Comparison of ENCODE assay signal across 27 cellular contexts in genomic region chr4:30959781-30960485, GRCh38.
"Had no signal": no experiment of that assay in that cellular context is flagged by ENCODE, and none has a peak within 500 bp of the region (broad histone marks: within the 10 kb centered on the region; RNA-seq: fewer than 3 reads in every experiment).

No MANE protein-coding gene starts in this region.

- H3K36me3 ChIP-seq: neural progenitor cell, ovary, stomach, thoracic aorta, thyroid gland, tibial nerve, upper lobe of left lung, vagina had no signal

- ATAC-seq: naive thymus-derived CD4-positive, alpha-beta T cell; natural killer cell; psoas muscle; right cardiac atrium; sciatic nerve; stimulated activated effector memory CD8-positive, alpha-beta T cell treated with anti-CD3 and anti-CD28 coated beads, Interleukin-12 subunit alpha, Interleukin-12 subunit beta, amount 100 ng/mL, for 72 hours; stimulated activated naive B cell treated with anti-CD40 and anti-IgM and Interleukin-4, amounts not matched to agents 10 μg/mL and 1 μg/mL and 100 μg/mL, for 72 hours had no signal

- H3K9ac ChIP-seq: neural progenitor cell, parathyroid adenoma had no signal

- H3K4me2 ChIP-seq: neural progenitor cell, smooth muscle cell had no signal

- FAIRE-seq: urothelium cell line had no signal

- H2AFZ ChIP-seq: neural progenitor cell, parathyroid adenoma had no signal

- H3K27me3 ChIP-seq: neural progenitor cell, ovary, stomach, thyroid gland, tibial nerve, upper lobe of left lung, vagina had no signal

- H3K27ac ChIP-seq: neural progenitor cell, ovary, parathyroid adenoma, psoas muscle, skin epidermis, stomach, thoracic aorta, thyroid gland, tibial nerve, upper lobe of left lung, vagina had no signal

- H3K4me3 ChIP-seq: neural progenitor cell, ovary, psoas muscle, skin epidermis, smooth muscle cell, stomach, thoracic aorta, thyroid gland, tibial nerve, upper lobe of left lung, vagina had no signal

- H3K79me2 ChIP-seq: parathyroid adenoma had no signal

- H3K9me3 ChIP-seq: ovary, psoas muscle, stomach, thoracic aorta, thyroid gland, tibial nerve, upper lobe of left lung, vagina had no signal

- H3K4me1 ChIP-seq: neural progenitor cell, parathyroid adenoma, psoas muscle, thyroid gland, tibial nerve, upper lobe of left lung, vagina had no signal

- DNase-seq: naive thymus-derived CD4-positive, alpha-beta T cell; natural killer cell; occipital lobe; ovary; posterior cingulate gyrus; psoas muscle; right cardiac atrium; stimulated activated CD4-positive, alpha-beta T cell treated with anti-CD3 and anti-CD28 coated beads, Interleukin-15, amount 100 ng/mL, for 24 hours; stimulated activated CD4-positive, alpha-beta T cell treated with anti-CD3 and anti-CD28 coated beads, Interleukin-2, amount 100 ng/mL, for 24 hours; stimulated activated CD4-positive, alpha-beta T cell treated with anti-CD3 and anti-CD28 coated beads, Interleukin-2, amount 100 ng/mL, for 48 hours; stimulated activated CD4-positive, alpha-beta T cell treated with anti-CD3 and anti-CD28 coated beads, Interleukin-4, amount 100 ng/mL, for 24 hours; stimulated activated naive B cell treated with anti-CD40 and anti-IgM and Interleukin-4, amounts not matched to agents 10 μg/mL and 1 μg/mL and 100 μg/mL, for 72 hours; stimulated activated naive CD4-positive, alpha-beta T cell treated with Interleukin-2 at 50 U/mL for 16 hours; stomach; thyroid gland; trophoblast cell; upper lobe of left lung had no signal
